In the genomic region with DNA sequence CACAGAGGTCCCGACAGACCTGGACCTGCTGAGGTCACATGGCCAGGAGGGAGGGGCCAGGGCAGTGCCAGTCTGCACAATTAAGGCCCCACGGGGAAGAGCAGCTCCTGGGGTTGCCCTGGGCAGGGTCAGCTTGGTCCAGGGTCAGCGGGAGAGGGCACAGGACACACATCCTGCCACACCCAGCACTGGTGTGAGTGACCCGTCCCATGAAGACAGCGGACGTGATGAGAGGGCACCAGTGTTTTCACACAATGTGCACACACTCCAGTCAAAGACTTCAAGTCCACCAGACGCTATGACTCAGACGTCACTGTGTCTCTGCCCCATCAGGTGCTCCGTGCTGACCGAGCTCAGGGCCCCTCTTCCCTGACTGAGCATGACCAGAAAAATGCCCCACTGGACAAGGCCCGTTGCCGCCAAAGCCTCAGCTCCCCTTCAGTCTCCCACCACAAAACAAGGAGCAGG, we compare ENCODE assay signal across 1 cellular context.
TF ChIP-seq lines count a peak whose summit lies in the region.

No MANE protein-coding gene starts in this region.

TF ChIP-seq in K562, 482 proteins besides CTCF, POLR2A, EP300 and RAD21:
- TF ChIP-seq HNRNPK (IDR thresholded peaks at IDR 0.05; ENCODE audit: low read depth, low read length, poor library complexity, severe bottlenecking) (no peak), FOSL1 (tag; conservative IDR thresholded peaks at IDR 0.05) (peak; percentile 42; the same call in 1 of the 2 replicates), NR2C2 (CRISPR knock-in tag; IDR thresholded peaks at IDR 0.05) (0 out of 2 replicates have a peak, but pooled peaks have one; percentile 21), NR2C2 (tag; IDR thresholded peaks at IDR 0.05) (no peak), GTF3C2 (IDR thresholded peaks at IDR 0.05; ENCODE audit: borderline replicate concordance, extremely low read depth, insufficient read length) (no peak), NKRF (IDR thresholded peaks at IDR 0.05; ENCODE audit: borderline replicate concordance) (0 out of 2 replicates have a peak, but pooled peaks have one; percentile 36), PBX2 (CRISPR knock-in tag; IDR thresholded peaks at IDR 0.05; ENCODE audit: low read depth) (peak; percentile 9; the same call in 1 of the 2 replicates), PBX2 (tag; conservative IDR thresholded peaks at IDR 0.05; ENCODE audit: low read depth) (no peak), PHF20 (IDR thresholded peaks at IDR 0.05; ENCODE audit: partially characterized antibody) (no peak)
- TF ChIP-seq, protein P1, sequence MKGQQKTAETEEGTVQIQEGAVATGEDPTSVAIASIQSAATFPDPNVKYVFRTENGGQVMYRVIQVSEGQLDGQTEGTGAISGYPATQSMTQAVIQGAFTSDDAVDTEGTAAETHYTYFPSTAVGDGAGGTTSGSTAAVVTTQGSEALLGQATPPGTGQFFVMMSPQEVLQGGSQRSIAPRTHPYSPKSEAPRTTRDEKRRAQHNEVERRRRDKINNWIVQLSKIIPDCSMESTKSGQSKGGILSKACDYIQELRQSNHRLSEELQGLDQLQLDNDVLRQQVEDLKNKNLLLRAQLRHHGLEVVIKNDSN (CRISPR knock-in tag; IDR thresholded peaks at IDR 0.05) = peak; percentile 57
- TF ChIP-seq, protein P2, sequence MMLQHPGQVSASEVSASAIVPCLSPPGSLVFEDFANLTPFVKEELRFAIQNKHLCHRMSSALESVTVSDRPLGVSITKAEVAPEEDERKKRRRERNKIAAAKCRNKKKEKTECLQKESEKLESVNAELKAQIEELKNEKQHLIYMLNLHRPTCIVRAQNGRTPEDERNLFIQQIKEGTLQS (IDR thresholded peaks at IDR 0.05) = peak; percentile 22
- TF ChIP-seq, protein P2 (CRISPR knock-in tag; conservative IDR thresholded peaks at IDR 0.05) = no peak
- TF ChIP-seq, protein P3, sequence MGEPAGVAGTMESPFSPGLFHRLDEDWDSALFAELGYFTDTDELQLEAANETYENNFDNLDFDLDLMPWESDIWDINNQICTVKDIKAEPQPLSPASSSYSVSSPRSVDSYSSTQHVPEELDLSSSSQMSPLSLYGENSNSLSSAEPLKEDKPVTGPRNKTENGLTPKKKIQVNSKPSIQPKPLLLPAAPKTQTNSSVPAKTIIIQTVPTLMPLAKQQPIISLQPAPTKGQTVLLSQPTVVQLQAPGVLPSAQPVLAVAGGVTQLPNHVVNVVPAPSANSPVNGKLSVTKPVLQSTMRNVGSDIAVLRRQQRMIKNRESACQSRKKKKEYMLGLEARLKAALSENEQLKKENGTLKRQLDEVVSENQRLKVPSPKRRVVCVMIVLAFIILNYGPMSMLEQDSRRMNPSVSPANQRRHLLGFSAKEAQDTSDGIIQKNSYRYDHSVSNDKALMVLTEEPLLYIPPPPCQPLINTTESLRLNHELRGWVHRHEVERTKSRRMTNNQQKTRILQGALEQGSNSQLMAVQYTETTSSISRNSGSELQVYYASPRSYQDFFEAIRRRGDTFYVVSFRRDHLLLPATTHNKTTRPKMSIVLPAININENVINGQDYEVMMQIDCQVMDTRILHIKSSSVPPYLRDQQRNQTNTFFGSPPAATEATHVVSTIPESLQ (CRISPR knock-in tag; IDR thresholded peaks at IDR 0.05) = no peak
- TF ChIP-seq, protein P4, sequence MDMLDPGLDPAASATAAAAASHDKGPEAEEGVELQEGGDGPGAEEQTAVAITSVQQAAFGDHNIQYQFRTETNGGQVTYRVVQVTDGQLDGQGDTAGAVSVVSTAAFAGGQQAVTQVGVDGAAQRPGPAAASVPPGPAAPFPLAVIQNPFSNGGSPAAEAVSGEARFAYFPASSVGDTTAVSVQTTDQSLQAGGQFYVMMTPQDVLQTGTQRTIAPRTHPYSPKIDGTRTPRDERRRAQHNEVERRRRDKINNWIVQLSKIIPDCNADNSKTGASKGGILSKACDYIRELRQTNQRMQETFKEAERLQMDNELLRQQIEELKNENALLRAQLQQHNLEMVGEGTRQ (CRISPR knock-in tag; IDR thresholded peaks at IDR 0.05) = peak; percentile 24; the same call in 1 of the 2 replicates
